ENCODE assay signal across 13 cellular contexts in genomic region chr7:30931161-30931926, GRCh38. TPM values are rescaled to one million over a fixed set of nuclear protein-coding genes. Genes with fewer than 3 reads are reported as not detected.
A peak's percentile ranks its signal among the peaks of the same experiment; 100 is the strongest.
DNase-seq lines count a peak whose midpoint lies in the region; ATAC-seq and TF ChIP-seq lines count a peak whose summit lies in the region.
"Had no signal": no experiment of that assay in that cellular context is flagged by ENCODE, and none has a peak within 500 bp of the region (broad histone marks: within the 10 kb centered on the region; RNA-seq: fewer than 3 reads in every experiment).

No MANE protein-coding gene starts in this region.

- no peak overlapping the region for H3K4me3 Mint-ChIP-seq in nephron
- no peak overlapping the region for H3K4me3 Mint-ChIP-seq in activated T-helper 17 cell treated with anti-CD3 and anti-CD28 coated beads, Interleukin-2, amount 50 U/mL, for 72 hours

- H3K4me1 Mint-ChIP-seq in nephron, result peaks cover 36% of the 10 kb centered on the region
- H3K4me1 Mint-ChIP-seq in activated T-helper 17 cell treated with anti-CD3 and anti-CD28 coated beads, Interleukin-2, amount 50 U/mL, for 72 hours, result no peaks in the 10 kb centered on the region

- no peak for ATAC-seq in activated T-helper 17 cell treated with anti-CD3 and anti-CD28 coated beads, Interleukin-2, amount 50 U/mL, for 72 hours (replicated peaks)

- DNase-seq in AG08396 (ENCODE audit: low spot score) (peak; percentile 81), LHCN-M2 (ENCODE audit: low read depth) (peak; percentile 90), cardiac septum (ENCODE audit: low spot score) (peak; percentile 78), NCI-H2171 treated with DMSO at 0.1 percent for 48 hours (lab: John Stamatoyannopoulos, UW) (no peak), NCI-H774 (lab: John Stamatoyannopoulos, UW) (no peak), GM19238 (ENCODE audit: insufficient read length, low spot score) (no peak)
- DNase-seq: activated T-cell treated with anti-CD3 and anti-CD28 coated beads for 4 hours; central memory CD4-positive, alpha-beta T cell; NCI-H1105 treated with DMSO at 0.1 percent for 48 hours; stimulated activated CD4-positive, alpha-beta T cell treated with anti-CD3 and anti-CD28 coated beads, Interleukin-4, amount 100 ng/mL, for 24 hours; T1000 had no signal

- H3K27me3 Mint-ChIP-seq in nephron (ENCODE audit: low read depth), result peaks cover 9% of the 10 kb centered on the region
- H3K27me3 Mint-ChIP-seq in activated T-helper 17 cell treated with anti-CD3 and anti-CD28 coated beads, Interleukin-2, amount 50 U/mL, for 72 hours, result no peaks in the 10 kb centered on the region

- H3K36me3 Mint-ChIP-seq in nephron (ENCODE audit: low read depth), result no peaks in the 10 kb centered on the region
- no peaks in the 10 kb centered on the region for H3K36me3 Mint-ChIP-seq in activated T-helper 17 cell treated with anti-CD3 and anti-CD28 coated beads, Interleukin-2, amount 50 U/mL, for 72 hours (ENCODE audit: low read depth)

- H3K27ac Mint-ChIP-seq in nephron, result peak overlapping the region; percentile 82 to 85 (median 84)
- no peak overlapping the region for H3K27ac Mint-ChIP-seq in activated T-helper 17 cell treated with anti-CD3 and anti-CD28 coated beads, Interleukin-2, amount 50 U/mL, for 72 hours

- peaks cover 3% of the 10 kb centered on the region for H3K9me3 Mint-ChIP-seq in nephron
- H3K9me3 Mint-ChIP-seq in activated T-helper 17 cell treated with anti-CD3 and anti-CD28 coated beads, Interleukin-2, amount 50 U/mL, for 72 hours, result no peaks in the 10 kb centered on the region

- TF ChIP-seq CTCF in nephron (IDR thresholded peaks at IDR 0.05; ENCODE audit: unreplicated experiment in 3 of 3), result no peak

- intact Hi-C loops in cardiac septum (cut with DNase I), result no loop called here

RNA-seq across cellular contexts. Expression of gene AQP1, which starts 19.7 kb away (rescaled TPM):
- total RNA-seq in LHCN-M2 (2014; rRNA removed), result 0.13 and 0.23 TPM in 2 replicates
- 1.9 TPM for polyA plus RNA-seq in LHCN-M2 (2012)
- total RNA-seq in cardiac septum, result 155 TPM
- under 1 TPM in 1 of 2 donors, not detected in 1; 0.08 TPM for total RNA-seq in activated T-helper 17 cell treated with anti-CD3 and anti-CD28 coated beads, Interleukin-2, amount 50 U/mL, for 72 hours

RNA-seq across cellular contexts. Expression of gene GHRHR, which starts 32.4 kb away (rescaled TPM):
- total RNA-seq in LHCN-M2 (2014; rRNA removed), result not detected in 2 replicates
- polyA plus RNA-seq in LHCN-M2 (2012), result not detected
- not detected for total RNA-seq in cardiac septum
- not detected for total RNA-seq in activated T-helper 17 cell treated with anti-CD3 and anti-CD28 coated beads, Interleukin-2, amount 50 U/mL, for 72 hours

Comparison
In these comparisons a context has a peak if more than half of its experiments do, and no peak if none do; other contexts are left out.
1. DNase-seq: peak in AG08396 (single experiment), LHCN-M2 (single experiment) and cardiac septum (single experiment); none in NCI-H2171 treated with DMSO at 0.1 percent for 48 hours (single experiment), NCI-H774 (single experiment) and GM19238 (single experiment).
2. RNA of gene AQP1, which starts 19.7 kb away (total RNA-seq): 155 TPM in cardiac septum (single experiment); 0.13 to 0.23 TPM in LHCN-M2 and 0.08 TPM in activated T-helper 17 cell treated with anti-CD3 and anti-CD28 coated beads, Interleukin-2, amount 50 U/mL, for 72 hours; every median in the first group is over 100 times any median in the second.